ENCODE assay signal across 1 cellular context in the genomic region with DNA sequence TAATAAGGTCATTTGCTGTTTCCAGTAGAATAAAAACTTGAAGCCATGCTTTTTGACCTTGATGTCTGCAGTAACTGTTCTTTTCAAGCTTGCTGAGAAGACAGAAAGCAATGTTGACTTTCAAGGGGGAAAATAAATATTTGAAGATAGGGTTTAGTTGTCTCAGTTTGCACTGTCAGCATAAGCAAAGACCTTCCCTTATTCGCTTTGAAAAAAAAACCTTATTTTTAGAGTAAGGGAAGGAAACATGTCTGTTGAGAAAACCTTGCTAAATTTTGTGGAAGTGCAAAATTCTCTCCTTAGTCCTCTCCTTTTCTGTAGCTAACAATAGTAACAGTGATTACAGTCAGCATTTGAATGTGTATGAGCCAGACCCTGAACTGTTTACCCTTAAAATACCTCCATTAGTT.
TF ChIP-seq lines count a peak whose summit lies in the region.

No MANE protein-coding gene starts in this region.

TF ChIP-seq in WTC11, 78 proteins besides CTCF, POLR2A, EP300 and RAD21 (continued from another document):
- TF ChIP-seq, protein P1, sequence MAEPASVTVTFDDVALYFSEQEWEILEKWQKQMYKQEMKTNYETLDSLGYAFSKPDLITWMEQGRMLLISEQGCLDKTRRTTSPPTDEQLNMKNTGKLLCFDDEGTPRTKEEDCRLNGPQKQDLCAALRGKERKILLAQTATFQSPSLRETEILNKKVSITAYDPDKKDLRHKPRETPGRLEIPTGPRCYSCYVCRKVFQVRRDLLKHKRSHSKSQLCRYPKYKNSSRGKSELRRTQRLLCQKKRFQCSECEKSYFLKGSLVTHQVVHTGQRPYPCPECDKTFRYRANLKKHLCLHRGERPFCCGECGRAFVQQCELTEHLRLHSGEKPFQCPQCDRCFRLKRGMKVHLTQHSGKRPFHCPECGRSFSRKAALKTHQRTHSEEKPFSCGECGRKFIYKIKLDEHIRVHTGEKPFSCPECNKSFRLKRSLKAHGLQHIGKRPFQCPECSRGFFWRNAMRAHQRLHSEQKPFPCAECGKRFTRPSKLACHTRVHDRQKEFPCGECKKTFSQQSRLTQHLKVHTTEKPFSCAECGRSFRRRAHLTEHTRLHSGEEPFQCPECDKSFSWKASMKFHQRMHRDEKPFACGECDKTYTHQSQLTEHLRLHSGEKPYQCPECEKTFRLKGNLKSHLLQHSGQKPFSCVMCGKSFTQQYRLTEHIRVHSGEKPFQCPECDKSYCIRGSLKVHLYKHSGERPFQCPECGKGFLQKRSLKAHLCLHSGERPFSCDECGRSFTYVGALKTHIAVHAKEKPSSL (CRISPR knock-in tag; conservative IDR thresholded peaks at IDR 0.05): no peak
- TF ChIP-seq USF1 (CRISPR knock-in tag; IDR thresholded peaks at IDR 0.05) (no peak), GRHL2 (CRISPR knock-in tag; IDR thresholded peaks at IDR 0.05; ENCODE audit: insufficient replicate concordance, severe bottlenecking) (no peak), JUN (CRISPR knock-in tag; IDR thresholded peaks at IDR 0.05) (no peak), MXD4 (CRISPR knock-in tag; IDR thresholded peaks at IDR 0.05; ENCODE audit: borderline replicate concordance) (no peak), FOXJ3 (CRISPR knock-in tag; IDR thresholded peaks at IDR 0.05; ENCODE audit: borderline replicate concordance) (no peak)
